Comparison of ENCODE assay signal across 20 cellular contexts in the genomic region with DNA sequence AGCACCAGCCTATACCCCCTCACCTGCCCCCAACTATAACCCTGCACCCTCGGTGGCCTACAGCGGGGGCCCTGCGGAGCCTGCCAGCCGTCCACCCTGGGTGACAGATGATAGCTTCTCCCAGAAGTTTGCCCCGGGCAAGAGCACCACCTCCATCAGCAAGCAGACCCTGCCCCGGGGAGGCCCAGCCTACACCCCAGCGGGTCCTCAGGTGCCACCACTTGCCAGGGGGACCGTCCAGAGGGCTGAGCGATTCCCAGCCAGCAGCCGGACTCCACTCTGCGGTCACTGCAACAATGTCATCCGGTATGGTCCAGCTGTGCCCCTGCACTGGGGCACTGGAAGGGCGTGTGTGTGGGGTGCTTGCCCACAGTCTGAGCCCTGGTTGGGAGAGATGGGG. TPM values are rescaled to one million over a fixed set of nuclear protein-coding genes. Genes with fewer than 3 reads are reported as not detected.
A peak's percentile ranks its signal among the peaks of the same experiment; 100 is the strongest.
DNase-seq lines count a peak whose midpoint lies in the region; ATAC-seq, FAIRE-seq and TF ChIP-seq lines count a peak whose summit lies in the region.
"Had no signal": no experiment of that assay in that cellular context is flagged by ENCODE, and none has a peak within 500 bp of the region (broad histone marks: within the 10 kb centered on the region; RNA-seq: fewer than 3 reads in every experiment).

No MANE protein-coding gene starts in this region.

- 91% methylated on average over 13 of the region's 13 CpGs; no CpG with 5 or more reads in 1 of the 2 experiments for WGBS in H1 (ENCODE audit: extremely low coverage in 1 of 2, insufficient coverage in 1 of 2, insufficient read length in 1 of 2, insufficient replicate concordance in 2 of 2, low coverage in 1 of 2, low lambda C conversion rate in 2 of 2, missing lambda C conversion rate in 1 of 2), 2 experiments
- 77 to 86% (median 83%) methylated on average over 10 to 13 of the region's 13 CpGs for WGBS in heart left ventricle, 4 donors

- intact Hi-C loops in heart left ventricle (cut with DNase I) = loop anchor here in 1 of 10 donors (10.0 kb wide), 1 partner anchor 178 kb away; no protein-coding TSS in a partner anchor

- H2AK5ac ChIP-seq in H1 (ENCODE audit: low read depth, low read length) = no peak overlapping the region

- H3K18ac ChIP-seq in H1 (ENCODE audit: extremely low read depth, low read length) = no peak overlapping the region

- peak overlapping the region; percentile 90; the same call in 1 of the 2 replicates for H2BK15ac ChIP-seq in H1 (ENCODE audit: low read length)

- no peak overlapping the region for H4K91ac ChIP-seq in H1 (replicated peaks; ENCODE audit: insufficient read length, low read length)

- H3K27ac ChIP-seq in H1 (ENCODE audit: low read depth, low read length) (no peak overlapping the region), heart left ventricle (peak overlapping the region in 5 of 12 donors; percentile 0 to 40 (median 29)), skeletal muscle tissue (ENCODE audit: low read depth, low read length) (peak overlapping the region; percentile 54)
- H3K27ac ChIP-seq: BLaER1 treated with 17β-estradiol and CSF1 and Interleukin-3, amounts not matched to agents 10 nM and 100 nM; GM23248 had no signal

- ATAC-seq in heart left ventricle (peak in 3 of 4 donors; percentile 3 to 20 (median 6)), HG03469 (IDR thresholded peaks at IDR 0.05; ENCODE audit: unreplicated experiment) (no peak)
- ATAC-seq: HCT116, K562, PC-3 had no signal

- H4K5ac ChIP-seq in H1 (ENCODE audit: insufficient read length, low read depth, low read length) = no peak overlapping the region

- H3K4me1 ChIP-seq in H1 (replicated peaks in 1 of 4; ENCODE audit: control insufficient read depth in 3 of 4, insufficient read depth in 4 of 4, low read length in 3 of 4) (peaks cover 3 to 11% (median 6%) of the 10 kb centered on the region in 4 experiments; a peak in 4 of 7 replicates), heart left ventricle (peaks cover 0 to 56% (median 10%) of the 10 kb centered on the region in 12 donors), skeletal muscle tissue (ENCODE audit: control insufficient read depth in 3 of 3, insufficient read depth in 3 of 3, low read length in 3 of 3) (peaks cover 39 to 71% (median 55%) of the 10 kb centered on the region in 3 donors)

- no peak overlapping the region for H3K56ac ChIP-seq in H1 (replicated peaks; ENCODE audit: insufficient read length, low read depth, low read length)

- FAIRE-seq in H1 (lab: Jason Lieb, UNC) = no peak
- FAIRE-seq: GM12891, GM18507, K562 had no signal

- no peaks in the 10 kb centered on the region for H3K79me2 ChIP-seq in H1 (ENCODE audit: control insufficient read depth in 1 of 2, insufficient read depth in 2 of 2, low read length in 2 of 2)

- no peak overlapping the region for H3K4ac ChIP-seq in H1 (replicated peaks; ENCODE audit: insufficient read length, low read depth, low read length)

- POLR2A ChIA-PET in H1 (lab: Charles Lee; ENCODE audit: partially characterized antibody) = interaction anchor here (1.6 to 3.4 kb wide), 2 partner anchors 36 to 39 kb away, joined by 6 to 10 read pairs; a partner anchor contains a TSS

- no peak overlapping the region for H2BK20ac ChIP-seq in H1 (ENCODE audit: low read length)

- TF ChIP-seq RAD21 in H1 (IDR thresholded peaks at IDR 0.05 in 1 of 2, conservative IDR thresholded peaks at IDR 0.05 in 1 of 2; ENCODE audit: low read depth in 2 of 2, low read length in 2 of 2) = no peak

- no peak overlapping the region for H2BK5ac ChIP-seq in H1 (ENCODE audit: low read depth, low read length)

- H3K27me3 ChIP-seq in H1 (replicated peaks in 1 of 4; ENCODE audit: control insufficient read depth in 3 of 4, extremely low read depth in 1 of 4, insufficient read depth in 3 of 4, low read length in 3 of 4) (no peaks in the 10 kb centered on the region), heart left ventricle (peaks cover 0 to 5% (median 0%) of the 10 kb centered on the region in 9 donors), skeletal muscle tissue (ENCODE audit: control insufficient read depth in 3 of 3, insufficient read depth in 3 of 3, low read length in 3 of 3) (no peaks in the 10 kb centered on the region)

- TF ChIP-seq CTCF in H1 (IDR thresholded peaks at IDR 0.05; ENCODE audit: control extremely low read depth in 1 of 3, insufficient read depth in 1 of 3, low read depth in 1 of 3, low read length in 3 of 3) = no peak
- no peak for TF ChIP-seq CTCF in heart left ventricle (IDR thresholded peaks at IDR 0.05)

- TF ChIP-seq EP300 in H1 (IDR thresholded peaks at IDR 0.05; ENCODE audit: borderline replicate concordance in 1 of 2, low read depth in 2 of 2, low read length in 2 of 2) = no peak

- no peak overlapping the region for H2BK120ac ChIP-seq in H1 (replicated peaks; ENCODE audit: low read depth, low read length)

- TF ChIP-seq POLR2A in H1 (IDR thresholded peaks at IDR 0.05; ENCODE audit: control extremely low read depth in 1 of 2, low read depth in 2 of 2, low read length in 2 of 2) (no peak), heart left ventricle (IDR thresholded peaks at IDR 0.05) (no peak)

- no peaks in the 10 kb centered on the region for H3K36me3 ChIP-seq in H1 (ENCODE audit: control insufficient read depth in 2 of 4, insufficient read depth in 4 of 4, low read length in 3 of 4)
- peaks cover 0 to 68% (median 23%) of the 10 kb centered on the region in 9 donors for H3K36me3 ChIP-seq in heart left ventricle
- H3K36me3 ChIP-seq in skeletal muscle tissue (ENCODE audit: control insufficient read depth in 3 of 3, insufficient read depth in 3 of 3, low read length in 3 of 3) = peaks cover 39 to 63% (median 46%) of the 10 kb centered on the region in 3 donors
- H3K36me3 ChIP-seq: BLaER1 treated with 17β-estradiol and CSF1 and Interleukin-3, amounts not matched to agents 10 nM and 100 nM had no signal

- peaks cover 6% of the 10 kb centered on the region; the same call in 1 of the 2 replicates for H3K23me2 ChIP-seq in H1 (ENCODE audit: low read depth, low read length)

- H3K14ac ChIP-seq in H1 (ENCODE audit: insufficient read length) = no peak overlapping the region

- CTCF ChIA-PET in H1 (lab: Charles Lee; ENCODE audit: partially characterized antibody) = interaction anchor here (0.8 to 3.1 kb wide), 9 partner anchors 8 to 82 kb away, joined by 3 to 11 read pairs (median 6); no protein-coding TSS in a partner anchor

- H3K4me2 ChIP-seq in H1 (ENCODE audit: insufficient read depth in 1 of 2, low read depth in 2 of 2, low read length in 2 of 2) = no peak overlapping the region
- H3K4me2 ChIP-seq: BLaER1 treated with 17β-estradiol and CSF1 and Interleukin-3, amounts not matched to agents 10 nM and 100 nM had no signal

- no peak overlapping the region for H3K9ac ChIP-seq in H1 (replicated peaks in 1 of 4; ENCODE audit: extremely low read depth in 1 of 4, low read depth in 3 of 4, low read length in 3 of 4)
- H3K9ac ChIP-seq in skeletal muscle tissue (ENCODE audit: low read depth in 1 of 3, low read length in 3 of 3) = no peak overlapping the region
- H3K9ac ChIP-seq: BLaER1 treated with 17β-estradiol and CSF1 and Interleukin-3, amounts not matched to agents 10 nM and 100 nM; GM23248 had no signal

- no peak overlapping the region for H2AFZ ChIP-seq in H1 (ENCODE audit: low read length)
- H2AFZ ChIP-seq: GM23248 had no signal

- no peak for DNase-seq in H1 (ENCODE audit: low read depth in 1 of 2, low spot score in 2 of 2)
- DNase-seq in heart left ventricle = peak in 1 of 5 donors; percentile 35
- DNase-seq in mesenteric fat pad (ENCODE audit: low spot score) = peak; percentile 64
- DNase-seq in foreskin melanocyte = no peak
- DNase-seq in NCI-H2029 (lab: John Stamatoyannopoulos, UW) = no peak
- DNase-seq: CD8-positive, alpha-beta memory T cell; GM23248; NCI-H1694 treated with DMSO at 0.1 percent for 48 hours; NCI-H2227 treated with DMSO at 0.1 percent for 48 hours; NCI-H510A treated with DMSO at 0.1 percent for 48 hours; NCI-H82; PC-3; RPMI8226 had no signal

- no peak overlapping the region for H4K8ac ChIP-seq in H1 (ENCODE audit: extremely low read depth, insufficient read depth, low read length)

- no peak overlapping the region for H3K4me3 ChIP-seq in H1 (ENCODE audit: extremely low read depth in 1 of 4, insufficient read depth in 2 of 4, low read depth in 3 of 4, low read length in 4 of 4)
- no peak overlapping the region for H3K4me3 ChIP-seq in heart left ventricle
- H3K4me3 ChIP-seq in skeletal muscle tissue (ENCODE audit: low read length in 3 of 3) = no peak overlapping the region
- H3K4me3 ChIP-seq: BLaER1 treated with 17β-estradiol and CSF1 and Interleukin-3, amounts not matched to agents 10 nM and 100 nM; GM23248; K562 had no signal

- H4K20me1 ChIP-seq in H1 (replicated peaks in 1 of 2; ENCODE audit: control insufficient read depth in 1 of 2, insufficient read depth in 2 of 2, low read length in 2 of 2) = no peaks in the 10 kb centered on the region
- H4K20me1 ChIP-seq: BLaER1 treated with 17β-estradiol and CSF1 and Interleukin-3, amounts not matched to agents 10 nM and 100 nM had no signal

- no peaks in the 10 kb centered on the region for H3K79me1 ChIP-seq in H1 (ENCODE audit: low read depth, low read length)

- no peaks in the 10 kb centered on the region for H3K9me3 ChIP-seq in H1 (ENCODE audit: insufficient read depth in 2 of 2, low read depth in 1 of 2, low read length in 1 of 2)
- no peaks in the 10 kb centered on the region for H3K9me3 ChIP-seq in heart left ventricle
- no peaks in the 10 kb centered on the region for H3K9me3 ChIP-seq in skeletal muscle tissue (ENCODE audit: control insufficient read depth in 3 of 3, low read length in 3 of 3)
- H3K9me3 ChIP-seq: BLaER1 treated with 17β-estradiol and CSF1 and Interleukin-3, amounts not matched to agents 10 nM and 100 nM had no signal

- peak overlapping the region; percentile 35; the same call in 1 of the 2 replicates for H2BK12ac ChIP-seq in H1 (ENCODE audit: low read depth, low read length)

- no peak overlapping the region for H3K23ac ChIP-seq in H1 (ENCODE audit: insufficient read length)

RNA-seq across cellular contexts. Expression of a gene that starts 40.0 kb away (rescaled TPM):
- total RNA-seq in H1 (2021; fragmentation: NEBNext Ultra II Directional; extraction: Animal tissue kit (Norgen Biotek cat#: 25700)) = 120 and 129 TPM in 2 replicates
- 19.0 and 34.4 TPM in 2 replicates for polyA plus RNA-seq in H1 (2011; rRNA removed)
- 41.1 TPM for polyA plus RNA-seq in H1 (2011; cell fraction: cytosol; rRNA removed)
- 13.5 TPM for polyA plus RNA-seq in H1 (2011; cell fraction: nucleus; rRNA removed)
- 40.9 to 73.5 TPM (median 51.4 TPM) in 4 replicates for polyA plus RNA-seq in H1 (2012, experiment 1 of 2)
- polyA plus RNA-seq in H1 (2012, experiment 2 of 2) = 3.5 TPM
- 67.6 TPM for polyA plus RNA-seq in H1 (2013, experiment 1 of 2)
- polyA plus RNA-seq in H1 (2013, experiment 2 of 2) = 82.8 TPM
- 99.8 and 152 TPM in 2 replicates for polyA minus RNA-seq in H1 (2011; rRNA and poly(A)+ RNA removed)
- polyA minus RNA-seq in H1 (2011; cell fraction: cytosol; rRNA and poly(A)+ RNA removed) = 45.4 TPM
- polyA minus RNA-seq in H1 (2011; cell fraction: nucleus; rRNA and poly(A)+ RNA removed) = 52.9 TPM
- 10 to 100 TPM; 19.9 to 72.0 (median 46.1) TPM for total RNA-seq in heart left ventricle
- polyA plus RNA-seq in heart left ventricle = 10 to 100 TPM in 1 of 2 donors, 1 to 10 TPM in 1; 6.3 to 18.6 TPM
- total RNA-seq in mesenteric fat pad = 43.5 TPM
- total RNA-seq in skeletal muscle tissue = 42.3 TPM

RNA-seq across cellular contexts. Expression of a gene that starts 48.2 kb away (rescaled TPM):
- total RNA-seq in H1 (2021; fragmentation: NEBNext Ultra II Directional; extraction: Animal tissue kit (Norgen Biotek cat#: 25700)) = 0.40 and 0.43 TPM in 2 replicates
- 0.17 and 0.20 TPM in 2 replicates for polyA plus RNA-seq in H1 (2011; rRNA removed)
- polyA plus RNA-seq in H1 (2011; cell fraction: cytosol; rRNA removed) = 0.28 TPM
- 0.20 TPM for polyA plus RNA-seq in H1 (2011; cell fraction: nucleus; rRNA removed)
- polyA plus RNA-seq in H1 (2012, experiment 1 of 2) = 0.35 to 0.62 TPM (median 0.59 TPM) in 4 replicates
- polyA plus RNA-seq in H1 (2012, experiment 2 of 2) = 0.17 TPM
- polyA plus RNA-seq in H1 (2013, experiment 1 of 2) = 0.55 TPM
- polyA plus RNA-seq in H1 (2013, experiment 2 of 2) = 0.74 TPM
- polyA minus RNA-seq in H1 (2011; rRNA and poly(A)+ RNA removed) = 0.49 and 1.2 TPM in 2 replicates
- 0.29 TPM for polyA minus RNA-seq in H1 (2011; cell fraction: cytosol; rRNA and poly(A)+ RNA removed)
- 1.1 TPM for polyA minus RNA-seq in H1 (2011; cell fraction: nucleus; rRNA and poly(A)+ RNA removed)
- 1,000 to 10,000 TPM in 7 of 9 donors, 100 to 1,000 TPM in 2; 800 to 1,716 (median 1,273) TPM for total RNA-seq in heart left ventricle
- 1,000 to 10,000 TPM in 1 of 2 donors, 100 to 1,000 TPM in 1; 165 to 1,759 TPM for polyA plus RNA-seq in heart left ventricle
- total RNA-seq in mesenteric fat pad = 1.3 TPM
- total RNA-seq in skeletal muscle tissue = 87.7 TPM
- total RNA-seq: K562 had no signal
- polyA plus RNA-seq: CD8-positive, alpha-beta memory T cell had no signal

Comparison
In these comparisons a context has a peak if more than half of its experiments do, and no peak if none do; other contexts are left out.
1. RNA of a gene that starts 48.2 kb away (total RNA-seq): 800 to 1,716 TPM in heart left ventricle and 87.7 TPM in skeletal muscle tissue (single experiment); 1.3 TPM in mesenteric fat pad (single experiment) and 0.40 to 0.43 TPM in H1; every median in the first group is over 10 times any median in the second.